In the genomic region with DNA sequence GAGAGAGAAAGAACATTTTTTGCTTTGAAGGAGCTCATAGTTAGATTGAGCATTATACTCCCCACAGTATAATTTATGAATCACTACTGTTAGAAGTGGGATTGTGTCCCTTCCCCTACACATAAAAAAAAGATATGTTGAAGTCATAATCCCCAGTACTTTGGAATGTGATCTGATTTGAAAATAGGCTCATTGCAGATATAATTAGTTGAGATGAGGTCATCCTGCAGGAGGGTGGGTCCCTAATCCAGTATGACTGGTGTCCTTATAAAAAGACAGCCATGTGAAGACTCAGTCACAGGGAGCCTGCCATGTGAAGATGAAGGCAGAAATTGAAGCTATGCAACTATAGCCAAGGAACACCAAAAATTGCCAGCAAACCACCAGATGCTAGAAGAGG, we compare ENCODE assay signal across 2 cellular contexts.
TF ChIP-seq lines count a peak whose summit lies in the region.

No MANE protein-coding gene starts in this region.

TF ChIP-seq in SK-N-SH treated with all-trans-retinoic acid at 6 μM for 48 hours, 23 proteins besides CTCF, POLR2A, EP300 and RAD21 (continued from another document):
- TF ChIP-seq, protein P1, sequence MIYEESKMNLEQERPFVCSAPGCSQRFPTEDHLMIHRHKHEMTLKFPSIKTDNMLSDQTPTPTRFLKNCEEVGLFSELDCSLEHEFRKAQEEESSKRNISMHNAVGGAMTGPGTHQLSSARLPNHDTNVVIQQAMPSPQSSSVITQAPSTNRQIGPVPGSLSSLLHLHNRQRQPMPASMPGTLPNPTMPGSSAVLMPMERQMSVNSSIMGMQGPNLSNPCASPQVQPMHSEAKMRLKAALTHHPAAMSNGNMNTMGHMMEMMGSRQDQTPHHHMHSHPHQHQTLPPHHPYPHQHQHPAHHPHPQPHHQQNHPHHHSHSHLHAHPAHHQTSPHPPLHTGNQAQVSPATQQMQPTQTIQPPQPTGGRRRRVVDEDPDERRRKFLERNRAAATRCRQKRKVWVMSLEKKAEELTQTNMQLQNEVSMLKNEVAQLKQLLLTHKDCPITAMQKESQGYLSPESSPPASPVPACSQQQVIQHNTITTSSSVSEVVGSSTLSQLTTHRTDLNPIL (CRISPR knock-in tag; IDR thresholded peaks at IDR 0.05; ENCODE audit: low read depth): 0 out of 2 replicates have a peak, but pooled peaks have one; percentile 25
- TF ChIP-seq ZNF565 (CRISPR knock-in tag; conservative IDR thresholded peaks at IDR 0.05; ENCODE audit: low read depth): no peak
TF ChIP-seq in SK-N-SH treated with all-trans-retinoic acid at 6 μM for 48 hours: peak in this region for 1.

TF ChIP-seq in SK-N-SH, 30 proteins besides CTCF, POLR2A, EP300 and RAD21 (continued from another document):
- no peak for TF ChIP-seq NRF1 (IDR thresholded peaks at IDR 0.05; ENCODE audit: low read depth, low read length)
- TF ChIP-seq NFIC (IDR thresholded peaks at IDR 0.05; ENCODE audit: borderline replicate concordance): no peak
- TF ChIP-seq RFX5 (IDR thresholded peaks at IDR 0.05; ENCODE audit: low read length): no peak
- TF ChIP-seq FOXJ3 (CRISPR knock-in tag; IDR thresholded peaks at IDR 0.05): no peak
- TF ChIP-seq POLR2AphosphoS5 (IDR thresholded peaks at IDR 0.05; ENCODE audit: low read depth, low read length): no peak
- no peak for TF ChIP-seq CHD2 (IDR thresholded peaks at IDR 0.05; ENCODE audit: low read length, partially characterized antibody)
- TF ChIP-seq RCOR1 (IDR thresholded peaks at IDR 0.05; ENCODE audit: low read length): no peak
- no peak for TF ChIP-seq MXI1 (IDR thresholded peaks at IDR 0.05; ENCODE audit: low read depth, low read length)
- TF ChIP-seq ELF1 (IDR thresholded peaks at IDR 0.05): no peak
- TF ChIP-seq TEAD4 (IDR thresholded peaks at IDR 0.05; ENCODE audit: borderline replicate concordance, insufficient read depth): no peak
